Comparison of ENCODE assay signal across 2 cellular contexts in the genomic region with DNA sequence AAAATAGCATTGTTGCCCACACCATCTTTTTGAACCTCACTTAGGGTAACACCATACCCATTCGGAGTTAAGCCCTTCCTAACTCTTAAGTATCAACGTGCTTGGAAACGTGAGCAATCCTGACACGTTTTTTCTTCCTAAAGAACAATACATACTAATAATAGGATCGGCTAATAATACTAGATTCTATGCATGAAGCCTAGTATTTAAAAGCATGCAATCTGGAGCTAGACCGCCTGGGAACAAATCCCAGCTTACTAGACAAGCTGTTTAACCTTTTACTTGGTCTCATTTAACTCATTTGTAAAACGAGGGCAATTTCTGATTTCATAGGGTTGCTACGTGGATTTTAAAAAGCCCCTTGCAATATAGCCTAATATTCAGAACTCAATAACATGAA.
TF ChIP-seq lines count a peak whose summit lies in the region.

No MANE protein-coding gene starts in this region.

TF ChIP-seq in H1, 55 proteins besides CTCF, POLR2A, EP300 and RAD21:
- TF ChIP-seq TBP (IDR thresholded peaks at IDR 0.05; ENCODE audit: low read depth, low read length) (no peak), TCF12 (IDR thresholded peaks at IDR 0.05; ENCODE audit: low read depth, low read length) (no peak), TAF1 (IDR thresholded peaks at IDR 0.05; ENCODE audit: low read depth, low read length) (no peak), CHD1 (IDR thresholded peaks at IDR 0.05; ENCODE audit: low read depth, low read length) (no peak), ASH2L (IDR thresholded peaks at IDR 0.05; ENCODE audit: low read length) (no peak), EZH2 (IDR thresholded peaks at IDR 0.05; ENCODE audit: low read depth, low read length, severe bottlenecking) (no peak), TAF7 (optimal IDR thresholded peaks at IDR 0.05; ENCODE audit: borderline replicate concordance, low read depth, low read length) (no peak), GABPA (IDR thresholded peaks at IDR 0.05; ENCODE audit: borderline replicate concordance, insufficient read depth, low read length) (no peak), RXRA (IDR thresholded peaks at IDR 0.05; ENCODE audit: insufficient read depth, low read depth, low read length) (no peak), YY1 (IDR thresholded peaks at IDR 0.05; ENCODE audit: low read depth, low read length) (no peak), JUND (IDR thresholded peaks at IDR 0.05; ENCODE audit: low read length) (no peak), SUZ12 (IDR thresholded peaks at IDR 0.05; ENCODE audit: low read length) (no peak), POLR2AphosphoS5 (IDR thresholded peaks at IDR 0.05; ENCODE audit: low read depth, low read length) (no peak), SIX5 (IDR thresholded peaks at IDR 0.05; ENCODE audit: low read depth, low read length) (no peak), JUN (IDR thresholded peaks at IDR 0.05; ENCODE audit: low read depth, low read length) (no peak)
- TF ChIP-seq, protein P1, sequence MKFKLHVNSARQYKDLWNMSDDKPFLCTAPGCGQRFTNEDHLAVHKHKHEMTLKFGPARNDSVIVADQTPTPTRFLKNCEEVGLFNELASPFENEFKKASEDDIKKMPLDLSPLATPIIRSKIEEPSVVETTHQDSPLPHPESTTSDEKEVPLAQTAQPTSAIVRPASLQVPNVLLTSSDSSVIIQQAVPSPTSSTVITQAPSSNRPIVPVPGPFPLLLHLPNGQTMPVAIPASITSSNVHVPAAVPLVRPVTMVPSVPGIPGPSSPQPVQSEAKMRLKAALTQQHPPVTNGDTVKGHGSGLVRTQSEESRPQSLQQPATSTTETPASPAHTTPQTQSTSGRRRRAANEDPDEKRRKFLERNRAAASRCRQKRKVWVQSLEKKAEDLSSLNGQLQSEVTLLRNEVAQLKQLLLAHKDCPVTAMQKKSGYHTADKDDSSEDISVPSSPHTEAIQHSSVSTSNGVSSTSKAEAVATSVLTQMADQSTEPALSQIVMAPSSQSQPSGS (IDR thresholded peaks at IDR 0.05; ENCODE audit: low read length): no peak
TF ChIP-seq in H1: peak in this region for 0.

TF ChIP-seq in neural cell, 6 proteins besides CTCF, POLR2A, EP300 and RAD21:
- TF ChIP-seq, protein P2, sequence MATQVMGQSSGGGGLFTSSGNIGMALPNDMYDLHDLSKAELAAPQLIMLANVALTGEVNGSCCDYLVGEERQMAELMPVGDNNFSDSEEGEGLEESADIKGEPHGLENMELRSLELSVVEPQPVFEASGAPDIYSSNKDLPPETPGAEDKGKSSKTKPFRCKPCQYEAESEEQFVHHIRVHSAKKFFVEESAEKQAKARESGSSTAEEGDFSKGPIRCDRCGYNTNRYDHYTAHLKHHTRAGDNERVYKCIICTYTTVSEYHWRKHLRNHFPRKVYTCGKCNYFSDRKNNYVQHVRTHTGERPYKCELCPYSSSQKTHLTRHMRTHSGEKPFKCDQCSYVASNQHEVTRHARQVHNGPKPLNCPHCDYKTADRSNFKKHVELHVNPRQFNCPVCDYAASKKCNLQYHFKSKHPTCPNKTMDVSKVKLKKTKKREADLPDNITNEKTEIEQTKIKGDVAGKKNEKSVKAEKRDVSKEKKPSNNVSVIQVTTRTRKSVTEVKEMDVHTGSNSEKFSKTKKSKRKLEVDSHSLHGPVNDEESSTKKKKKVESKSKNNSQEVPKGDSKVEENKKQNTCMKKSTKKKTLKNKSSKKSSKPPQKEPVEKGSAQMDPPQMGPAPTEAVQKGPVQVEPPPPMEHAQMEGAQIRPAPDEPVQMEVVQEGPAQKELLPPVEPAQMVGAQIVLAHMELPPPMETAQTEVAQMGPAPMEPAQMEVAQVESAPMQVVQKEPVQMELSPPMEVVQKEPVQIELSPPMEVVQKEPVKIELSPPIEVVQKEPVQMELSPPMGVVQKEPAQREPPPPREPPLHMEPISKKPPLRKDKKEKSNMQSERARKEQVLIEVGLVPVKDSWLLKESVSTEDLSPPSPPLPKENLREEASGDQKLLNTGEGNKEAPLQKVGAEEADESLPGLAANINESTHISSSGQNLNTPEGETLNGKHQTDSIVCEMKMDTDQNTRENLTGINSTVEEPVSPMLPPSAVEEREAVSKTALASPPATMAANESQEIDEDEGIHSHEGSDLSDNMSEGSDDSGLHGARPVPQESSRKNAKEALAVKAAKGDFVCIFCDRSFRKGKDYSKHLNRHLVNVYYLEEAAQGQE (IDR thresholded peaks at IDR 0.05; ENCODE audit: borderline replicate concordance): no peak
- no peak for TF ChIP-seq MXI1 (conservative IDR thresholded peaks at IDR 0.05; ENCODE audit: poor library complexity, severe bottlenecking)
- TF ChIP-seq POLR2AphosphoS5 (IDR thresholded peaks at IDR 0.05): no peak
- TF ChIP-seq TAF1 (IDR thresholded peaks at IDR 0.05; ENCODE audit: low read depth): no peak
- TF ChIP-seq SMC3 (conservative IDR thresholded peaks at IDR 0.05; ENCODE audit: poor library complexity): no peak
- no peak for TF ChIP-seq EZH2 (IDR thresholded peaks at IDR 0.05; ENCODE audit: borderline replicate concordance, insufficient read depth, low read length, poor library complexity, severe bottlenecking)
